Comparison of ENCODE assay signal across 9 cellular contexts in genomic region chr9:97983524-97984187, GRCh38. TPM values are rescaled to one million over a fixed set of nuclear protein-coding genes. Genes with fewer than 3 reads are reported as not detected.
DNase-seq lines count a peak whose midpoint lies in the region; TF ChIP-seq lines count a peak whose summit lies in the region.
"Had no signal": no experiment of that assay in that cellular context is flagged by ENCODE, and none has a peak within 500 bp of the region (broad histone marks: within the 10 kb centered on the region; RNA-seq: fewer than 3 reads in every experiment).

No MANE protein-coding gene starts in this region.

- peak; percentile 77 for DNase-seq in GM10266 (ENCODE audit: extremely low spot score)
- DNase-seq in HFF-Myc (ENCODE audit: extremely low read depth, low read depth): no peak
- peak; percentile 35 for DNase-seq in NCI-H510A treated with DMSO at 0.1 percent for 48 hours (lab: John Stamatoyannopoulos, UW)
- DNase-seq in activated T-helper 9 cell treated with anti-CD3 and anti-CD28 coated beads, Interleukin-2, amount 50 U/mL, for 16 hours (ENCODE audit: low read depth): peak; percentile 58
- peak; percentile 26 for DNase-seq in fibroblast of the aortic adventitia (ENCODE audit: low read depth)
- no peak for DNase-seq in neural crest cell (ENCODE audit: low read depth, low spot score)
- DNase-seq in stomach: peak; percentile 59
- no peak for DNase-seq in GOT3 (lab: John Stamatoyannopoulos, UW)

- peaks cover 40% of the 10 kb centered on the region for H3K27me3 Mint-ChIP-seq in neural crest cell (ENCODE audit: low read depth)

- H3K4me1 Mint-ChIP-seq in neural crest cell: peaks cover 53% of the 10 kb centered on the region

- TF ChIP-seq CTCF in GM10266 (IDR thresholded peaks at IDR 0.05; ENCODE audit: control insufficient read depth, insufficient read depth, low read depth, missing control alignments): no peak
- no peak for TF ChIP-seq CTCF in HFF-Myc (IDR thresholded peaks at IDR 0.05; ENCODE audit: low read depth, low read length, missing control alignments)
- TF ChIP-seq CTCF in fibroblast of the aortic adventitia (IDR thresholded peaks at IDR 0.05; ENCODE audit: insufficient read depth, low read length): no peak
- no peak for TF ChIP-seq CTCF in neural crest cell (conservative IDR thresholded peaks at IDR 0.05)
- TF ChIP-seq CTCF in stomach (IDR thresholded peaks at IDR 0.05): no peak

- H3K27me3 ChIP-seq in stomach: no peaks in the 10 kb centered on the region

- peak overlapping the region; percentile 81 for H3K4me3 ChIP-seq in HFF-Myc (replicated peaks; ENCODE audit: low read depth, low read length)
- H3K4me3 ChIP-seq in fibroblast of the aortic adventitia (ENCODE audit: low read depth, low read length): peak overlapping the region; percentile 81
- peak overlapping the region; percentile 80 to 95 (median 88) for H3K4me3 ChIP-seq in stomach

- no peaks in the 10 kb centered on the region for H3K36me3 Mint-ChIP-seq in neural crest cell (ENCODE audit: low read depth)

- peak overlapping the region; percentile 82 for H3K4me3 Mint-ChIP-seq in neural crest cell

- peaks cover 27 to 59% (median 52%) of the 10 kb centered on the region in 4 donors for H3K4me1 ChIP-seq in stomach

- H3K27ac ChIP-seq in stomach: peak overlapping the region; percentile 96 to 100 (median 99)

- no peak for TF ChIP-seq EP300 in stomach (IDR thresholded peaks at IDR 0.05)

- H3K9me3 ChIP-seq in stomach: no peaks in the 10 kb centered on the region

- intact Hi-C loops in stomach (cut with DNase I; ENCODE audit: low total_unique reads): no loop called here

- H3K27ac Mint-ChIP-seq in neural crest cell (ENCODE audit: unreplicated experiment): peak overlapping the region; percentile 45

- WGBS in stomach, 5 donors: 0 to 1% (median 1%) methylated on average over 27 to 69 of the region's 70 CpGs

- TF ChIP-seq POLR2A in stomach (IDR thresholded peaks at IDR 0.05): no peak

- no peaks in the 10 kb centered on the region for H3K9me3 Mint-ChIP-seq in neural crest cell

- H3K36me3 ChIP-seq in stomach: no peaks in the 10 kb centered on the region

RNA-seq across cellular contexts. Expression of gene ANP32B, which starts 0.5 kb away (rescaled TPM):
- 17.0 and 149 TPM in 2 replicates for total RNA-seq in fibroblast of the aortic adventitia (ENCODE audit: low replicate concordance)
- 220 and 235 TPM in 2 replicates for total RNA-seq in neural crest cell
- 100 to 1,000 TPM in 1 of 5 donors, 10 to 100 TPM in 3, 1 to 10 TPM in 1; 8.2 to 149 (median 35.3) TPM for total RNA-seq in stomach
- polyA plus RNA-seq in stomach: 100 to 1,000 TPM; 149 to 267 (median 169) TPM

RNA-seq across cellular contexts. Expression of gene HEMGN, which starts 45.7 kb away (rescaled TPM):
- total RNA-seq in fibroblast of the aortic adventitia (ENCODE audit: low replicate concordance): not detected in 2 replicates
- total RNA-seq in neural crest cell: not detected in 2 replicates
- total RNA-seq in stomach: 1 to 10 TPM in 1 of 5 donors, not detected in 4; 1.8 TPM
- not detected for polyA plus RNA-seq in stomach
- total RNA-seq: renal cortical epithelial cell had no signal

Comparison
In these comparisons a context has a peak if more than half of its experiments do, and no peak if none do; other contexts are left out.
1. DNase-seq: peak in GM10266 (single experiment), NCI-H510A treated with DMSO at 0.1 percent for 48 hours (single experiment), activated T-helper 9 cell treated with anti-CD3 and anti-CD28 coated beads, Interleukin-2, amount 50 U/mL, for 16 hours (single experiment), fibroblast of the aortic adventitia (single experiment) and stomach (single experiment); none in HFF-Myc (single experiment), neural crest cell (single experiment) and GOT3 (single experiment).
2. Peak in every context shown above with its lines, with median percentiles within 50 percentile points of each other: H3K4me3 ChIP-seq.